9 cellular contexts compared by ENCODE assay signal in genomic region chr3:122183521-122183892, GRCh38. TPM values are rescaled to one million over a fixed set of nuclear protein-coding genes. Genes with fewer than 3 reads are reported as not detected.
DNase-seq lines count a peak whose midpoint lies in the region; ATAC-seq, FAIRE-seq and TF ChIP-seq lines count a peak whose summit lies in the region.
"Had no signal": no experiment of that assay in that cellular context is flagged by ENCODE, and none has a peak within 500 bp of the region (broad histone marks: within the 10 kb centered on the region; RNA-seq: fewer than 3 reads in every experiment).

Gene CASR, plus strand, starts transcription at chr3:122183668. Its CDS starts 70,522 bp downstream, at chr3:122254190.

- H3K4me3 ChIP-seq in HUES48 (ENCODE audit: low read depth, low read length) (peak within 1 kb of the TSS; percentile 72), H1 (ENCODE audit: extremely low read depth in 1 of 4, insufficient read depth in 2 of 4, low read depth in 3 of 4, low read length in 4 of 4) (peak within 1 kb of the TSS; percentile 52 to 76 (median 70)), brain microvascular endothelial cell (ENCODE audit: low read depth, low read length) (no peak within 1 kb of the TSS)
- H3K4me3 ChIP-seq in naive thymus-derived CD4-positive, alpha-beta T cell (ENCODE audit: low read length) = no peak within 1 kb of the TSS

- no peak within 1 kb of the TSS; the same call in 1 of the 2 replicates for H2BK20ac ChIP-seq in H1 (ENCODE audit: low read length)

- peaks cover 0 to 8% (median 7%) of the 10 kb centered on the region in 7 donors for H3K4me1 Mint-ChIP-seq in naive thymus-derived CD4-positive, alpha-beta T cell

- no peak within 1 kb of the TSS for H3K4ac ChIP-seq in H1 (replicated peaks; ENCODE audit: insufficient read length, low read depth, low read length)

- H2BK12ac ChIP-seq in H1 (ENCODE audit: low read depth, low read length) = no peak within 1 kb of the TSS; the same call in 1 of the 2 replicates

- no peak within 1 kb of the TSS for H3K9ac ChIP-seq in HUES48 (ENCODE audit: low read depth, low read length)
- H3K9ac ChIP-seq in H1 (replicated peaks in 1 of 4; ENCODE audit: extremely low read depth in 1 of 4, low read depth in 3 of 4, low read length in 3 of 4) = peak within 1 kb of the TSS in 2 of 4 experiments; percentile 25 to 33; a peak in 3 of 7 replicates

- no peak within 1 kb of the TSS for H4K5ac ChIP-seq in H1 (ENCODE audit: insufficient read length, low read depth, low read length)

- no peaks in the 10 kb centered on the region for H3K4me1 ChIP-seq in HUES48 (ENCODE audit: control insufficient read depth, insufficient read depth, low read length)
- no peaks in the 10 kb centered on the region; a peak in 1 of 7 replicates for H3K4me1 ChIP-seq in H1 (replicated peaks in 1 of 4; ENCODE audit: control insufficient read depth in 3 of 4, insufficient read depth in 4 of 4, low read length in 3 of 4)
- no peaks in the 10 kb centered on the region for H3K4me1 ChIP-seq in naive thymus-derived CD4-positive, alpha-beta T cell (ENCODE audit: control insufficient read depth in 2 of 2, insufficient read depth in 2 of 2, low read length in 2 of 2)

- in situ Hi-C loops in brain microvascular endothelial cell (cut with HindIII; ENCODE audit: low pct_ligation_motif_present, low sequenced_read_pairs) = no loop called here

- TF ChIP-seq CTCF in H1 (IDR thresholded peaks at IDR 0.05; ENCODE audit: control extremely low read depth in 1 of 3, insufficient read depth in 1 of 3, low read depth in 1 of 3, low read length in 3 of 3) = no peak
- TF ChIP-seq CTCF in brain microvascular endothelial cell (IDR thresholded peaks at IDR 0.05; ENCODE audit: low read depth, low read length, missing control alignments) = no peak

- H3K36me3 ChIP-seq in HUES48 (ENCODE audit: control insufficient read depth, insufficient read depth, low read length) = no peaks in the 10 kb centered on the region
- no peaks in the 10 kb centered on the region for H3K36me3 ChIP-seq in H1 (ENCODE audit: control insufficient read depth in 2 of 4, insufficient read depth in 4 of 4, low read length in 3 of 4)
- H3K36me3 ChIP-seq in naive thymus-derived CD4-positive, alpha-beta T cell (ENCODE audit: control insufficient read depth in 2 of 3, insufficient read depth in 3 of 3, low read length in 3 of 3) = no peaks in the 10 kb centered on the region
- H3K36me3 ChIP-seq in brain microvascular endothelial cell (replicated peaks) = no peaks in the 10 kb centered on the region

- H3K23ac ChIP-seq in H1 (ENCODE audit: insufficient read length) = no peak within 1 kb of the TSS

- no peak within 1 kb of the TSS for H2BK120ac ChIP-seq in H1 (replicated peaks; ENCODE audit: low read depth, low read length)

- H3K9me3 ChIP-seq in HUES48 (ENCODE audit: control insufficient read depth, insufficient read depth, low read length) (no peaks in the 10 kb centered on the region), H1 (ENCODE audit: insufficient read depth in 2 of 2, low read depth in 1 of 2, low read length in 1 of 2) (no peaks in the 10 kb centered on the region)
- H3K9me3 ChIP-seq in naive thymus-derived CD4-positive, alpha-beta T cell (ENCODE audit: control insufficient read depth in 2 of 3, low read length in 3 of 3) = no peaks in the 10 kb centered on the region

- H2BK15ac ChIP-seq in H1 (ENCODE audit: low read length) = no peak within 1 kb of the TSS

- no peak for TF ChIP-seq POLR2A in H1 (IDR thresholded peaks at IDR 0.05; ENCODE audit: control extremely low read depth in 1 of 2, low read depth in 2 of 2, low read length in 2 of 2)

- POLR2A ChIA-PET in H1 (lab: Charles Lee; ENCODE audit: partially characterized antibody) = no interaction called here
- POLR2A ChIA-PET in naive thymus-derived CD4-positive, alpha-beta T cell (lab: Charles Lee) = no interaction called here

- peaks cover 60 to 77% (median 72%) of the 10 kb centered on the region in 5 donors for H3K27me3 Mint-ChIP-seq in naive thymus-derived CD4-positive, alpha-beta T cell

- H3K79me1 ChIP-seq in H1 (ENCODE audit: low read depth, low read length) = no peaks in the 10 kb centered on the region

- no peak within 1 kb of the TSS; the same call in none of the 2 replicates for H3K18ac ChIP-seq in H1 (ENCODE audit: extremely low read depth, low read length)

- no peaks in the 10 kb centered on the region for H4K20me1 ChIP-seq in H1 (replicated peaks in 1 of 2; ENCODE audit: control insufficient read depth in 1 of 2, insufficient read depth in 2 of 2, low read length in 2 of 2)

- TF ChIP-seq RAD21 in H1 (IDR thresholded peaks at IDR 0.05 in 1 of 2, conservative IDR thresholded peaks at IDR 0.05 in 1 of 2; ENCODE audit: low read depth in 2 of 2, low read length in 2 of 2) = no peak

- H3K14ac ChIP-seq in H1 (ENCODE audit: insufficient read length) = no peak within 1 kb of the TSS

- no peak within 1 kb of the TSS for H2BK5ac ChIP-seq in H1 (ENCODE audit: low read depth, low read length)

- peak within 1 kb of the TSS; percentile 88 to 96 for H3K4me2 ChIP-seq in H1 (ENCODE audit: insufficient read depth in 1 of 2, low read depth in 2 of 2, low read length in 2 of 2)

- peak within 1 kb of the TSS; percentile 92 for H2AFZ ChIP-seq in H1 (ENCODE audit: low read length)

- no peak for ATAC-seq in naive thymus-derived CD4-positive, alpha-beta T cell
- ATAC-seq in HG02610 (IDR thresholded peaks at IDR 0.05; ENCODE audit: unreplicated experiment) (no peak), HG03457 (IDR thresholded peaks at IDR 0.05; ENCODE audit: unreplicated experiment) (no peak), GM21619 (IDR thresholded peaks at IDR 0.05; ENCODE audit: unreplicated experiment) (no peak)

- intact Hi-C loops in naive thymus-derived CD4-positive, alpha-beta T cell (cut with micrococcal nuclease) = no loop called here

- FAIRE-seq in H1 (lab: Jason Lieb, UNC) = no peak

- no peak within 1 kb of the TSS for H2AK5ac ChIP-seq in H1 (ENCODE audit: low read depth, low read length)

- H3K36me3 Mint-ChIP-seq in naive thymus-derived CD4-positive, alpha-beta T cell = no peaks in the 10 kb centered on the region

- WGBS in H1 (ENCODE audit: extremely low coverage in 1 of 2, insufficient coverage in 1 of 2, insufficient read length in 1 of 2, insufficient replicate concordance in 2 of 2, low coverage in 1 of 2, low lambda C conversion rate in 2 of 2, missing lambda C conversion rate in 1 of 2), 2 experiments = 8% methylated on average over 14 of the region's 14 CpGs; no CpG with 5 or more reads in 1 of the 2 experiments

- no peak within 1 kb of the TSS for H3K56ac ChIP-seq in H1 (replicated peaks; ENCODE audit: insufficient read length, low read depth, low read length)

- H4K8ac ChIP-seq in H1 (ENCODE audit: extremely low read depth, insufficient read depth, low read length) = no peak within 1 kb of the TSS; the same call in 1 of the 2 replicates

- DNase-seq in DMS53 treated with DMSO at 0.1 percent for 48 hours (lab: John Stamatoyannopoulos, UW; ENCODE audit: unreplicated experiment) = peak; percentile 24
- peak in 1 of 2 experiments; percentile 55 for DNase-seq in H1 (ENCODE audit: low read depth in 1 of 2, low spot score in 2 of 2)
- DNase-seq in naive thymus-derived CD4-positive, alpha-beta T cell = no peak
- DNase-seq in brain microvascular endothelial cell = no peak
- DNase-seq: stimulated activated CD4-positive, alpha-beta T cell treated with anti-CD3 and anti-CD28 coated beads, Interleukin-4, amount 100 ng/mL, for 4 hours had no signal

- CTCF ChIA-PET in H1 (lab: Charles Lee; ENCODE audit: partially characterized antibody) = interaction anchor here (0.6 to 1.6 kb wide), 7 partner anchors 10 to 378 kb away, joined by 3 to 5 read pairs (median 4); no protein-coding TSS in a partner anchor
- CTCF ChIA-PET in naive thymus-derived CD4-positive, alpha-beta T cell (lab: Charles Lee) = interaction anchor here (0.5 kb wide), 1 partner anchor 1744 kb away, joined by 3 read pairs; no protein-coding TSS in a partner anchor

- TF ChIP-seq EP300 in H1 (IDR thresholded peaks at IDR 0.05; ENCODE audit: borderline replicate concordance in 1 of 2, low read depth in 2 of 2, low read length in 2 of 2) = no peak

- H3K23me2 ChIP-seq in H1 (ENCODE audit: low read depth, low read length) = peaks cover 6% of the 10 kb centered on the region; the same call in 1 of the 2 replicates

- H3K27me3 ChIP-seq in HUES48 (ENCODE audit: control insufficient read depth, insufficient read depth, low read length) (peaks cover 76% of the 10 kb centered on the region), H1 (replicated peaks in 1 of 4; ENCODE audit: control insufficient read depth in 3 of 4, extremely low read depth in 1 of 4, insufficient read depth in 3 of 4, low read length in 3 of 4) (peaks cover 0 to 44% (median 35%) of the 10 kb centered on the region in 4 experiments; a peak in 6 of 7 replicates), brain microvascular endothelial cell (replicated peaks) (peaks cover 18% of the 10 kb centered on the region)
- H3K27me3 ChIP-seq in naive thymus-derived CD4-positive, alpha-beta T cell (ENCODE audit: control insufficient read depth in 2 of 2, insufficient read depth in 2 of 2, low read length in 2 of 2) = peaks cover 3 to 8% of the 10 kb centered on the region in 2 donors

- H3K27ac Mint-ChIP-seq in naive thymus-derived CD4-positive, alpha-beta T cell = no peak within 1 kb of the TSS

- H3K79me2 ChIP-seq in H1 (ENCODE audit: control insufficient read depth in 1 of 2, insufficient read depth in 2 of 2, low read length in 2 of 2) = no peaks in the 10 kb centered on the region

- peak within 1 kb of the TSS in 6 of 10 donors; percentile 9 to 70 (median 56) for H3K4me3 Mint-ChIP-seq in naive thymus-derived CD4-positive, alpha-beta T cell

- peaks cover 0 to 2% (median 0%) of the 10 kb centered on the region in 11 donors for H3K9me3 Mint-ChIP-seq in naive thymus-derived CD4-positive, alpha-beta T cell

- H4K91ac ChIP-seq in H1 (replicated peaks; ENCODE audit: insufficient read length, low read length) = peak within 1 kb of the TSS; percentile 56

- H3K27ac ChIP-seq in HUES48 (ENCODE audit: low read depth, low read length) (no peak within 1 kb of the TSS), H1 (ENCODE audit: low read depth, low read length) (no peak within 1 kb of the TSS), brain microvascular endothelial cell (no peak within 1 kb of the TSS)
- H3K27ac ChIP-seq in naive thymus-derived CD4-positive, alpha-beta T cell (ENCODE audit: low read depth, low read length) = no peak within 1 kb of the TSS

TF ChIP-seq in H1, 55 proteins besides CTCF, POLR2A, EP300 and RAD21 (continues in another document):
- no peak for TF ChIP-seq SIRT6 (IDR thresholded peaks at IDR 0.05; ENCODE audit: low read length)

RNA-seq across cellular contexts. Expression of gene CASR, which starts in this region (rescaled TPM):
- total RNA-seq in H1 (2021; fragmentation: NEBNext Ultra II Directional; extraction: Animal tissue kit (Norgen Biotek cat#: 25700)) = 0.25 and 0.58 TPM in 2 replicates
- polyA plus RNA-seq in H1 (2011; rRNA removed) = 0.28 and 0.36 TPM in 2 replicates
- 0.27 TPM for polyA plus RNA-seq in H1 (2011; cell fraction: cytosol; rRNA removed)
- polyA plus RNA-seq in H1 (2011; cell fraction: nucleus; rRNA removed) = 0.19 TPM
- polyA plus RNA-seq in H1 (2012, experiment 1 of 2) = 0.23 to 0.46 TPM (median 0.25 TPM) in 4 replicates
- polyA plus RNA-seq in H1 (2012, experiment 2 of 2) = 0.39 TPM
- 0.24 TPM for polyA plus RNA-seq in H1 (2013, experiment 1 of 2)
- polyA plus RNA-seq in H1 (2013, experiment 2 of 2) = 0.28 TPM
- 0.39 and 0.50 TPM in 2 replicates for polyA minus RNA-seq in H1 (2011; rRNA and poly(A)+ RNA removed)
- not detected for polyA minus RNA-seq in H1 (2011; cell fraction: cytosol; rRNA and poly(A)+ RNA removed)
- 1.3 TPM for polyA minus RNA-seq in H1 (2011; cell fraction: nucleus; rRNA and poly(A)+ RNA removed)
- under 1 TPM in 2 of 5 experiments, not detected in 3; 0.02 TPM for total RNA-seq in naive thymus-derived CD4-positive, alpha-beta T cell
- not detected for polyA plus RNA-seq in naive thymus-derived CD4-positive, alpha-beta T cell

Comparison
In these comparisons a context has a peak if more than half of its experiments do, and no peak if none do; other contexts are left out.
1. H3K4me3 ChIP-seq: peak in HUES48 (single experiment) and H1 (4 of 4); none in naive thymus-derived CD4-positive, alpha-beta T cell (single experiment) and brain microvascular endothelial cell (single experiment).